Comparison of ENCODE assay signal across 8 cellular contexts in the genomic region with DNA sequence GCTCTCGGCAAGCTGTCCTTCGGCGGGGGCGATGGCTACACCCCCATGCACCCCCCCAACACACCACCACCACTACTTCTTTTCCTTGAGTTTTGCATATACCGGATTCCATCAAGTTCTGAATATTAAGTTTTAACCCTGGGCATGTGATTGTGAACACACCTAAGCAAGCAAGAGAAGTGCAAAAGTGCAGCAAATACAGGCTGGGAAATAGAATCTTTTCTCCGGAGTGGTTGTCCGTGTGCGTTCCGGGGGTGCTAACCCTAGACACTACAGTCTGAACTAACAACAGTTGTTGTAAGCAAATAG. TPM values are rescaled to one million over a fixed set of nuclear protein-coding genes. Genes with fewer than 3 reads are reported as not detected.
A peak's percentile ranks its signal among the peaks of the same experiment; 100 is the strongest.
DNase-seq lines count a peak whose midpoint lies in the region; ATAC-seq, FAIRE-seq and TF ChIP-seq lines count a peak whose summit lies in the region.

No MANE protein-coding gene starts in this region.

- H3K27me3 Mint-ChIP-seq in activated naive CD4-positive, alpha-beta T cell treated with anti-CD3 and anti-CD28 coated beads for 36 hours (ENCODE audit: low read depth): peaks cover 51% of the 10 kb centered on the region

- H3K9me3 ChIP-seq in breast epithelium (no peaks in the 10 kb centered on the region), mesenchymal stem cell (ENCODE audit: control insufficient read depth, low read length) (no peaks in the 10 kb centered on the region), upper lobe of right lung (no peaks in the 10 kb centered on the region)

- H3K14ac ChIP-seq in mesenchymal stem cell (ENCODE audit: low read length in 2 of 2): no peak overlapping the region

- TF ChIP-seq POLR2A in breast epithelium (IDR thresholded peaks at IDR 0.05) (no peak), H54 (IDR thresholded peaks at IDR 0.05; ENCODE audit: low read depth, low read length) (no peak)

- H4K8ac ChIP-seq in mesenchymal stem cell (ENCODE audit: low read length): peak overlapping the region; percentile 84

- H2AK5ac ChIP-seq in mesenchymal stem cell (ENCODE audit: low read length, severe bottlenecking): no peak overlapping the region

- H3K27ac ChIP-seq in breast epithelium: peak overlapping the region; percentile 60 to 89
- H3K27ac ChIP-seq in mesenchymal stem cell (ENCODE audit: low read length, poor library complexity, severe bottlenecking): peak overlapping the region; percentile 84
- H3K27ac ChIP-seq in upper lobe of right lung: peak overlapping the region; percentile 73

- no peak for FAIRE-seq in H54 (lab: Jason Lieb, UNC)

- ATAC-seq in upper lobe of right lung: no peak
- no peak for ATAC-seq in HG03135 (IDR thresholded peaks at IDR 0.05; ENCODE audit: unreplicated experiment)

- H3K4me2 ChIP-seq in mesenchymal stem cell (ENCODE audit: low read length, poor library complexity, severe bottlenecking): peak overlapping the region; percentile 60

- no peak overlapping the region for H3K27ac Mint-ChIP-seq in activated naive CD4-positive, alpha-beta T cell treated with anti-CD3 and anti-CD28 coated beads for 36 hours

- peak overlapping the region; percentile 72 for H4K91ac ChIP-seq in mesenchymal stem cell (ENCODE audit: low read length)

- no peak overlapping the region for H2BK120ac ChIP-seq in mesenchymal stem cell (ENCODE audit: low read depth, low read length)

- no peaks in the 10 kb centered on the region for H3K36me3 Mint-ChIP-seq in activated naive CD4-positive, alpha-beta T cell treated with anti-CD3 and anti-CD28 coated beads for 36 hours (ENCODE audit: low read depth)

- peak overlapping the region; percentile 85 to 96 for H3K4ac ChIP-seq in mesenchymal stem cell (ENCODE audit: low read depth in 1 of 2, low read length in 2 of 2)

- H3K23ac ChIP-seq in mesenchymal stem cell (ENCODE audit: low read length in 2 of 2): no peak overlapping the region

- no peak for DNase-seq in activated naive CD4-positive, alpha-beta T cell treated with anti-CD3 and anti-CD28 coated beads for 36 hours
- no peak for DNase-seq in activated naive CD4-positive, alpha-beta T cell treated with Interleukin-2 at 50 U/mL for 16 hours
- no peak for DNase-seq in breast epithelium (ENCODE audit: low spot score in 2 of 2)
- no peak for DNase-seq in mesenchymal stem cell
- no peak for DNase-seq in upper lobe of right lung
- DNase-seq in middle frontal gyrus (ENCODE audit: extremely low spot score, low spot score): no peak
- no peak for DNase-seq in H54 (ENCODE audit: insufficient read length, low spot score)

- no peaks in the 10 kb centered on the region for H3K27me3 ChIP-seq in breast epithelium
- no peaks in the 10 kb centered on the region for H3K27me3 ChIP-seq in mesenchymal stem cell (ENCODE audit: control insufficient read depth in 1 of 2, insufficient read depth in 1 of 2, low read length in 2 of 2)
- H3K27me3 ChIP-seq in upper lobe of right lung: peaks cover 4% of the 10 kb centered on the region

- peak overlapping the region; percentile 90 to 94 for H3K18ac ChIP-seq in mesenchymal stem cell (ENCODE audit: low read depth in 1 of 2, low read length in 2 of 2)

- H3K9me3 Mint-ChIP-seq in activated naive CD4-positive, alpha-beta T cell treated with anti-CD3 and anti-CD28 coated beads for 36 hours: no peaks in the 10 kb centered on the region

- peak overlapping the region; percentile 95 for H2BK5ac ChIP-seq in mesenchymal stem cell (ENCODE audit: low read depth, low read length, poor library complexity, severe bottlenecking)

- WGBS in mesenchymal stem cell: 0% methylated on average over 6 of the region's 9 CpGs

- H3K79me1 ChIP-seq in mesenchymal stem cell (replicated peaks; ENCODE audit: low read length, poor library complexity, severe bottlenecking): no peaks in the 10 kb centered on the region

- peak overlapping the region; percentile 85 for H3K9ac ChIP-seq in mesenchymal stem cell (ENCODE audit: low read length)

- H3K4me1 ChIP-seq in breast epithelium (no peaks in the 10 kb centered on the region), mesenchymal stem cell (ENCODE audit: control insufficient read depth, insufficient read depth, low read depth, low read length) (peaks cover 6% of the 10 kb centered on the region), upper lobe of right lung (peaks cover 11% of the 10 kb centered on the region)

- TF ChIP-seq CTCF in breast epithelium (IDR thresholded peaks at IDR 0.05) (no peak), upper lobe of right lung (IDR thresholded peaks at IDR 0.05) (no peak)

- no peak overlapping the region for H2BK15ac ChIP-seq in mesenchymal stem cell (ENCODE audit: low read depth, poor library complexity, severe bottlenecking)

- no peaks in the 10 kb centered on the region for H3K36me3 ChIP-seq in breast epithelium
- H3K36me3 ChIP-seq in mesenchymal stem cell (ENCODE audit: control insufficient read depth in 1 of 2, insufficient read depth in 2 of 2, low read depth in 1 of 2, low read length in 2 of 2): no peaks in the 10 kb centered on the region
- no peaks in the 10 kb centered on the region for H3K36me3 ChIP-seq in upper lobe of right lung

- H3K4me3 Mint-ChIP-seq in activated naive CD4-positive, alpha-beta T cell treated with anti-CD3 and anti-CD28 coated beads for 36 hours: peak overlapping the region; percentile 70

- H3K4me3 ChIP-seq in breast epithelium (peak overlapping the region; percentile 71 to 98 (median 79)), mesenchymal stem cell (ENCODE audit: insufficient read depth in 1 of 2, low read depth in 1 of 2, low read length in 2 of 2) (peak overlapping the region; percentile 87 to 90), upper lobe of right lung (peak overlapping the region; percentile 62)

- CTCF ChIA-PET in activated naive CD4-positive, alpha-beta T cell treated with anti-CD3 and anti-CD28 coated beads for 36 hours (lab: Charles Lee): no interaction called here

- H2BK12ac ChIP-seq in mesenchymal stem cell (ENCODE audit: low read length in 2 of 2): no peak overlapping the region

- intact Hi-C loops in activated naive CD4-positive, alpha-beta T cell treated with anti-CD3 and anti-CD28 coated beads for 36 hours (cut with micrococcal nuclease): loop anchor here (5.0 kb wide), 1 partner anchor 194 kb away; no protein-coding TSS in a partner anchor
- intact Hi-C loops in breast epithelium (cut with DNase I; ENCODE audit: low total_unique reads): no loop called here
- intact Hi-C loops in upper lobe of right lung (cut with DNase I): loop anchor here (10.0 kb wide), 1 partner anchor 186 kb away; no protein-coding TSS in a partner anchor

- H2AFZ ChIP-seq in mesenchymal stem cell (ENCODE audit: low read depth, low read length): no peak overlapping the region

- H3K4me1 Mint-ChIP-seq in activated naive CD4-positive, alpha-beta T cell treated with anti-CD3 and anti-CD28 coated beads for 36 hours (ENCODE audit: low read depth): peaks cover 42% of the 10 kb centered on the region

RNA-seq across cellular contexts. Expression of gene PRSS23, which starts 0.6 kb away (rescaled TPM):
- under 1 TPM; 0.35 to 0.38 TPM for total RNA-seq in activated naive CD4-positive, alpha-beta T cell treated with anti-CD3 and anti-CD28 coated beads for 36 hours
- total RNA-seq in breast epithelium (10 to 100 TPM; 25.2 to 53.7 (median 33.0) TPM), upper lobe of right lung (100 TPM)
- 324 TPM for polyA plus RNA-seq in mesenchymal stem cell (2013, experiment 1 of 2)
- polyA plus RNA-seq in mesenchymal stem cell (2013, experiment 2 of 2): 337 TPM

Comparison
In these comparisons a context has a peak if more than half of its experiments do, and no peak if none do; other contexts are left out.
1. RNA of gene PRSS23, which starts 0.6 kb away (total RNA-seq): 100 TPM in upper lobe of right lung (single experiment) and 25.2 to 53.7 TPM in breast epithelium; 0.35 to 0.38 TPM in activated naive CD4-positive, alpha-beta T cell treated with anti-CD3 and anti-CD28 coated beads for 36 hours; every median in the first group is over 10 times any median in the second.
2. Peak in every context shown above with its lines, with median percentiles within 50 percentile points of each other: H3K27ac ChIP-seq and H3K4me3 ChIP-seq.